Comparison of ENCODE assay signal across 18 cellular contexts in the genomic region with DNA sequence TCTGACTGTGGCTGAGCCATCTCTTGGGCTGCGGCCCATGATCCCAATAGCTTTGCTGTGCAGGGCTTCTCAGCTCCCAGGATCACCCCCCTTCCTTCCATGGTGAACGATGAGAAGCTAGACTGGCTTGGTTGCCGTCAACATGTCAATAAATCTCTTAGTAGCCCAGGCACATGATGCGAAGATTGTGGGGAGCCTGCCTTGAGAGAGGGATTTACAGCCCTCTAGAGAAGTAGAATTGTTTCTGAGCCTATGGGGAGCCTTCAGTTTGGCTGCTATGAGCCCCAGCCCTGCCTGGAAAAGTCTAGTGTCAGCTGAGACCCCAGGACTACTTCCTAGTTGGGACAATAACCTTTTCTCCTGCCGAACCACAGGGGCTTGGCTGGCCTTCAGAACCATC. TPM values are rescaled to one million over a fixed set of nuclear protein-coding genes. Genes with fewer than 3 reads are reported as not detected.
DNase-seq lines count a peak whose midpoint lies in the region; ATAC-seq, FAIRE-seq and TF ChIP-seq lines count a peak whose summit lies in the region.
"Had no signal": no experiment of that assay in that cellular context is flagged by ENCODE, and none has a peak within 500 bp of the region (broad histone marks: within the 10 kb centered on the region; RNA-seq: fewer than 3 reads in every experiment).

No MANE protein-coding gene starts in this region.

- H3K9me3 Mint-ChIP-seq in CD4-positive, alpha-beta T cell: no peaks in the 10 kb centered on the region
- no peaks in the 10 kb centered on the region for H3K9me3 Mint-ChIP-seq in CD8-positive, alpha-beta T cell

- H3K9ac ChIP-seq in K562 (ENCODE audit: insufficient read depth in 1 of 2, low read depth in 2 of 2, low read length in 2 of 2) (no peak overlapping the region), mucosa of rectum (ENCODE audit: low read depth in 1 of 2, low read length in 2 of 2) (no peak overlapping the region)

- no peak overlapping the region for H2AFZ ChIP-seq in K562 (ENCODE audit: low read depth, low read length)

- no peak for ATAC-seq in CD4-positive, alpha-beta T cell (ENCODE audit: poor library complexity)
- ATAC-seq in K562: no peak
- no peak for ATAC-seq in CD8-positive, alpha-beta T cell

- TF ChIP-seq POLR2A in K562 (conservative IDR thresholded peaks at IDR 0.05) (no peak), transverse colon (IDR thresholded peaks at IDR 0.05) (no peak)

- in situ Hi-C loops in K562 (cut with MboI) (no loop called here), transverse colon (cut with MboI; ENCODE audit: low pct_ligation_motif_present in 1 of 4, low pct_unique_long_range_greater_than_20kb in 1 of 4, low sequenced_read_pairs in 3 of 4) (no loop called here)

- H3K36me3 Mint-ChIP-seq in CD4-positive, alpha-beta T cell (ENCODE audit: low read depth): peaks cover 25% of the 10 kb centered on the region
- H3K36me3 Mint-ChIP-seq in CD8-positive, alpha-beta T cell: peaks cover 13% of the 10 kb centered on the region

- H3K4me1 ChIP-seq in K562 (replicated peaks in 1 of 2; ENCODE audit: control insufficient read depth in 2 of 2, insufficient read depth in 2 of 2, low read length in 2 of 2) (peaks cover 8 to 22% of the 10 kb centered on the region in 2 experiments; a peak in 3 of 5 replicates), mucosa of rectum (ENCODE audit: control insufficient read depth in 2 of 2, insufficient read depth in 2 of 2, low read length in 2 of 2) (peaks cover 57 to 63% of the 10 kb centered on the region in 2 donors), transverse colon (peaks cover 30 to 68% (median 58%) of the 10 kb centered on the region in 4 donors)
- H3K4me1 ChIP-seq in CD8-positive, alpha-beta T cell (ENCODE audit: insufficient read depth, low read length): peaks cover 20% of the 10 kb centered on the region

- H3K9me3 ChIP-seq in CD4-positive, alpha-beta T cell (ENCODE audit: control insufficient read depth, low read length): no peaks in the 10 kb centered on the region
- H3K9me3 ChIP-seq in K562 (replicated peaks; ENCODE audit: control insufficient read depth, insufficient read depth, low read depth, low read length) (no peaks in the 10 kb centered on the region), mucosa of rectum (ENCODE audit: control insufficient read depth in 2 of 2, low read length in 2 of 2) (no peaks in the 10 kb centered on the region), transverse colon (no peaks in the 10 kb centered on the region)
- H3K9me3 ChIP-seq in CD8-positive, alpha-beta T cell (ENCODE audit: low read length): no peaks in the 10 kb centered on the region

- intact Hi-C loops in CD4-positive, alpha-beta T cell (cut with DNase I, micrococcal nuclease): loop anchor here (10.0 kb wide), 2 partner anchors 448 to 528 kb away; a partner anchor contains a TSS
- intact Hi-C loops in K562 (cut with micrococcal nuclease) (no loop called here), transverse colon (cut with DNase I; ENCODE audit: low total_unique reads) (no loop called here)
- intact Hi-C loops in CD8-positive, alpha-beta T cell (cut with DNase I, micrococcal nuclease): loop anchor here in 1 of 2 experiments (10.0 kb wide), 2 partner anchors 528 to 888 kb away; a partner anchor contains a TSS

- TF ChIP-seq EP300 in K562 (IDR thresholded peaks at IDR 0.05; ENCODE audit: low read length): no peak
- no peak for TF ChIP-seq EP300 in transverse colon (IDR thresholded peaks at IDR 0.05; ENCODE audit: low read depth)

- peak overlapping the region; percentile 15 for H3K4me3 Mint-ChIP-seq in CD4-positive, alpha-beta T cell
- no peak overlapping the region for H3K4me3 Mint-ChIP-seq in CD8-positive, alpha-beta T cell
- H3K4me3 Mint-ChIP-seq: CD14-positive monocyte had no signal

- no peaks in the 10 kb centered on the region for H4K20me1 ChIP-seq in K562 (replicated peaks; ENCODE audit: control insufficient read depth, insufficient read depth, low read length)

- TF ChIP-seq CTCF in CD4-positive, alpha-beta T cell (IDR thresholded peaks at IDR 0.05): no peak
- TF ChIP-seq CTCF in K562 (IDR thresholded peaks at IDR 0.05 in 2 of 3, conservative IDR thresholded peaks at IDR 0.05 in 1 of 3; ENCODE audit: insufficient read depth in 2 of 3, low read depth in 1 of 3, low read length in 3 of 3) (no peak), transverse colon (IDR thresholded peaks at IDR 0.05) (no peak)
- no peak for TF ChIP-seq CTCF in CD8-positive, alpha-beta T cell (IDR thresholded peaks at IDR 0.05)

- H3K27me3 Mint-ChIP-seq in CD4-positive, alpha-beta T cell: no peaks in the 10 kb centered on the region
- no peaks in the 10 kb centered on the region for H3K27me3 Mint-ChIP-seq in CD8-positive, alpha-beta T cell (ENCODE audit: low read depth)

- POLR2A ChIA-PET in CD4-positive, alpha-beta T cell (lab: Charles Lee): interaction anchor here (2.2 kb wide), 1 partner anchor 39 kb away, joined by 14 read pairs; no protein-coding TSS in a partner anchor
- POLR2A ChIA-PET in K562 (lab: Yijun Ruan, JAX): interaction anchor here (0.5 to 1.8 kb wide), 4 partner anchors 14 to 837 kb away, joined by 3 to 6 read pairs (median 4); no protein-coding TSS in a partner anchor
- POLR2A ChIA-PET in CD8-positive, alpha-beta T cell (lab: Charles Lee): interaction anchor here (0.7 to 1.1 kb wide), 4 partner anchors 38 to 523 kb away, joined by 3 to 5 read pairs (median 4); a partner anchor contains a TSS

- no TSS peak for BruUV-seq in K562 (replicated peaks; lab: Mats Ljungman, UMichigan)

- CTCF ChIA-PET in CD4-positive, alpha-beta T cell (lab: Charles Lee): interaction anchor here (0.7 to 2.5 kb wide), 5 partner anchors 19 to 50 kb away, joined by 3 to 10 read pairs (median 7); a partner anchor contains a TSS
- CTCF ChIA-PET in K562 (lab: Yijun Ruan, JAX; ENCODE audit: low intra/inter-chr PET ratio): no interaction called here
- CTCF ChIA-PET in CD8-positive, alpha-beta T cell (lab: Charles Lee): interaction anchor here (0.6 to 2.8 kb wide), 3 partner anchors 24 to 50 kb away, joined by 3 to 17 read pairs (median 14); a partner anchor contains a TSS

- peaks cover 21% of the 10 kb centered on the region for H3K79me2 ChIP-seq in K562 (ENCODE audit: control insufficient read depth, insufficient read depth, low read length)

- no peaks in the 10 kb centered on the region for H3K27me3 ChIP-seq in CD4-positive, alpha-beta T cell (ENCODE audit: control insufficient read depth, insufficient read depth, low read length)
- H3K27me3 ChIP-seq in K562 (ENCODE audit: control insufficient read depth in 2 of 2, insufficient read depth in 2 of 2, low read length in 2 of 2) (no peaks in the 10 kb centered on the region), mucosa of rectum (ENCODE audit: control insufficient read depth in 2 of 2, insufficient read depth in 2 of 2, low read length in 2 of 2) (no peaks in the 10 kb centered on the region), transverse colon (no peaks in the 10 kb centered on the region)
- no peaks in the 10 kb centered on the region for H3K27me3 ChIP-seq in CD8-positive, alpha-beta T cell (ENCODE audit: insufficient read depth, low read length)

- no peak for FAIRE-seq in K562 (lab: Jason Lieb, UNC)
- FAIRE-seq: GM18507 had no signal

- H3K4me3 ChIP-seq in K562 (no peak overlapping the region), mucosa of rectum (ENCODE audit: low read length in 2 of 2) (no peak overlapping the region), transverse colon (no peak overlapping the region)
- no peak overlapping the region for H3K4me3 ChIP-seq in CD8-positive, alpha-beta T cell (ENCODE audit: low read depth, low read length)

- 39% methylated on average over 5 of the region's 5 CpGs for WGBS in K562 (ENCODE audit: insufficient coverage, low coverage, missing lambda C conversion rate)
- WGBS in transverse colon (ENCODE audit: low coverage in 1 of 2), 2 donors: 87 to 90% methylated on average over 4 to 5 of the region's 5 CpGs

- peaks cover 35% of the 10 kb centered on the region for H3K4me1 Mint-ChIP-seq in CD4-positive, alpha-beta T cell (ENCODE audit: low read depth)
- H3K4me1 Mint-ChIP-seq in CD8-positive, alpha-beta T cell (ENCODE audit: low read depth): peaks cover 34% of the 10 kb centered on the region

- H3K4me2 ChIP-seq in K562 (ENCODE audit: insufficient read depth, low read length): no peak overlapping the region

- H3K27ac Mint-ChIP-seq in CD4-positive, alpha-beta T cell: no peak overlapping the region
- no peak overlapping the region for H3K27ac Mint-ChIP-seq in CD8-positive, alpha-beta T cell
- H3K27ac Mint-ChIP-seq: CD14-positive monocyte had no signal

- H3K9me1 ChIP-seq in K562 (ENCODE audit: control insufficient read depth, insufficient read depth, low read length): no peaks in the 10 kb centered on the region

- no peak for TF ChIP-seq RAD21 in K562 (CRISPR knock-in tag; conservative IDR thresholded peaks at IDR 0.05 in 1 of 2, IDR thresholded peaks at IDR 0.05 in 1 of 2)

- no peak overlapping the region for H3K27ac ChIP-seq in CD4-positive, alpha-beta T cell (ENCODE audit: low read depth, low read length)
- H3K27ac ChIP-seq in K562 (ENCODE audit: extremely low read depth, low read depth, low read length) (no peak overlapping the region), mucosa of rectum (ENCODE audit: low read depth in 2 of 2, low read length in 2 of 2) (peak overlapping the region; percentile 18 to 32), transverse colon (peak overlapping the region in 3 of 4 donors; percentile 92 to 96 (median 95))
- H3K27ac ChIP-seq in CD8-positive, alpha-beta T cell (ENCODE audit: low read depth, low read length): no peak overlapping the region
- H3K27ac ChIP-seq: HL-60 had no signal

- DNase-seq in CD4-positive, alpha-beta T cell: no peak
- DNase-seq in K562 (ENCODE audit: extremely low read depth in 1 of 4, low spot score in 3 of 4) (no peak), transverse colon (no peak), NCI-H1436 treated with DMSO at 0.1 percent for 48 hours (lab: John Stamatoyannopoulos, UW) (no peak), Ammon's horn (ENCODE audit: low spot score) (no peak)
- no peak for DNase-seq in CD8-positive, alpha-beta T cell
- DNase-seq: Calu3, DMS 273 treated with DMSO at 0.1 percent for 48 hours, HCEC 1CT, KBM-7 had no signal

- H3K36me3 ChIP-seq in K562 (ENCODE audit: control insufficient read depth, insufficient read depth, low read length): peaks cover 19% of the 10 kb centered on the region
- H3K36me3 ChIP-seq in mucosa of rectum (ENCODE audit: control insufficient read depth in 2 of 2, insufficient read depth in 2 of 2, low read length in 2 of 2): peaks cover 11 to 18% of the 10 kb centered on the region in 2 donors
- peaks cover 0 to 5% (median 0%) of the 10 kb centered on the region in 4 donors for H3K36me3 ChIP-seq in transverse colon
- H3K36me3 ChIP-seq in CD8-positive, alpha-beta T cell (ENCODE audit: insufficient read depth, low read length): no peaks in the 10 kb centered on the region

RNA-seq across cellular contexts. Expression of a gene that starts 3.3 kb away (rescaled TPM):
- 100 to 1,000 TPM; 157 to 163 TPM for total RNA-seq in CD4-positive, alpha-beta T cell
- 79.7 and 138 TPM in 2 replicates for total RNA-seq in K562 (2011; cell fraction: chromatin; rRNA removed; ENCODE audit: low replicate concordance)
- 114 and 122 TPM in 2 replicates for total RNA-seq in K562 (2011; cell fraction: nucleolus; rRNA removed)
- total RNA-seq in K562 (2011; cell fraction: nucleoplasm; rRNA removed): 128 and 181 TPM in 2 replicates
- total RNA-seq in K562 (2014; rRNA removed) (46.9 and 75.3 TPM in 2 replicates), K562 (2014; rRNA removed; fragmentation: Illumina TruSeq; extraction: Trizol) (27.3 and 31.5 TPM in 2 replicates), K562 (2015; rRNA removed; fragmentation: Illumina TruSeq; extraction: Trizol) (49.2 and 53.0 TPM in 2 replicates), K562 (2021) (75.1 and 79.9 TPM in 2 replicates), transverse colon (100 to 1,000 TPM in 2 of 4 donors, 10 to 100 TPM in 2; 88.3 to 321 (median 108) TPM)
- polyA plus RNA-seq in K562 (2011; rRNA removed) (14.6 and 42.1 TPM in 2 replicates), K562 (2014; fragmentation: Illumina TruSeq; extraction: Trizol) (105 and 108 TPM in 2 replicates), K562 (2014; fragmentation: Nextera tagmentation; extraction: Ambion mirVana) (10 to 100 TPM; 33.7 to 68.4 TPM), K562 (2014; rRNA removed) (30.9 and 35.4 TPM in 2 replicates)
- 37.1 and 63.7 TPM in 2 replicates for polyA plus RNA-seq in K562 (2011; cell fraction: cytosol; rRNA removed)
- 67.5 and 112 TPM in 2 replicates for polyA plus RNA-seq in K562 (2011; cell fraction: nucleus; rRNA removed)
- polyA plus RNA-seq in K562 (2012): 68.0 and 94.6 TPM in 2 replicates
- polyA minus RNA-seq in K562 (2011; rRNA and poly(A)+ RNA removed): 19.1 and 23.9 TPM in 2 replicates
- 36.1 and 43.0 TPM in 2 replicates for polyA minus RNA-seq in K562 (2011; cell fraction: cytosol; rRNA and poly(A)+ RNA removed)
- polyA minus RNA-seq in K562 (2011; cell fraction: nucleus; rRNA and poly(A)+ RNA removed): 31.5 and 46.7 TPM in 2 replicates
- total RNA-seq in CD8-positive, alpha-beta T cell: 100 to 1,000 TPM; 213 to 230 TPM

RNA-seq across cellular contexts. Expression of a gene that starts 4.6 kb away (rescaled TPM):
- 10 to 100 TPM; 13.2 to 15.7 TPM for total RNA-seq in CD4-positive, alpha-beta T cell
- total RNA-seq in K562 (2011; cell fraction: chromatin; rRNA removed; ENCODE audit: low replicate concordance): 7.3 and 11.0 TPM in 2 replicates
- 11.7 and 13.3 TPM in 2 replicates for total RNA-seq in K562 (2011; cell fraction: nucleolus; rRNA removed)
- total RNA-seq in K562 (2011; cell fraction: nucleoplasm; rRNA removed): 9.9 and 11.7 TPM in 2 replicates
- total RNA-seq in K562 (2014; rRNA removed) (12.8 and 17.7 TPM in 2 replicates), K562 (2014; rRNA removed; fragmentation: Illumina TruSeq; extraction: Trizol) (31.6 and 33.8 TPM in 2 replicates), K562 (2015; rRNA removed; fragmentation: Illumina TruSeq; extraction: Trizol) (32.4 and 35.8 TPM in 2 replicates), K562 (2021) (36.9 and 43.4 TPM in 2 replicates), transverse colon (100 to 1,000 TPM in 1 of 4 donors, 10 to 100 TPM in 3; 74.5 to 122 (median 84.9) TPM)
- polyA plus RNA-seq in K562 (2011; rRNA removed) (51.6 and 64.0 TPM in 2 replicates), K562 (2014; fragmentation: Illumina TruSeq; extraction: Trizol) (49.7 and 53.9 TPM in 2 replicates), K562 (2014; fragmentation: Nextera tagmentation; extraction: Ambion mirVana) (10 to 100 TPM; 15.2 to 20.3 TPM), K562 (2014; rRNA removed) (62.3 and 62.5 TPM in 2 replicates)
- polyA plus RNA-seq in K562 (2011; cell fraction: cytosol; rRNA removed): 71.4 and 85.4 TPM in 2 replicates
- polyA plus RNA-seq in K562 (2011; cell fraction: nucleus; rRNA removed): 36.6 and 45.8 TPM in 2 replicates
- polyA plus RNA-seq in K562 (2012): 37.1 and 77.0 TPM in 2 replicates
- polyA minus RNA-seq in K562 (2011; rRNA and poly(A)+ RNA removed): 22.7 and 35.5 TPM in 2 replicates
- 13.6 and 15.1 TPM in 2 replicates for polyA minus RNA-seq in K562 (2011; cell fraction: cytosol; rRNA and poly(A)+ RNA removed)
- polyA minus RNA-seq in K562 (2011; cell fraction: nucleus; rRNA and poly(A)+ RNA removed): 10.0 and 11.1 TPM in 2 replicates
- 10 to 100 TPM; 25.0 to 27.6 TPM for total RNA-seq in CD8-positive, alpha-beta T cell

RNA-seq across cellular contexts. Expression of a gene that starts 34.5 kb away (rescaled TPM):
- under 1 TPM in 1 of 2 experiments, not detected in 1; 0.36 TPM for total RNA-seq in CD4-positive, alpha-beta T cell
- total RNA-seq in K562 (2011; cell fraction: chromatin; rRNA removed; ENCODE audit: low replicate concordance): not detected in 2 replicates
- 0.39 and 0.50 TPM in 2 replicates for total RNA-seq in K562 (2011; cell fraction: nucleolus; rRNA removed)
- total RNA-seq in K562 (2011; cell fraction: nucleoplasm; rRNA removed): 0.44 TPM in 1 of 2 replicates, not detected in the other
- 0.05 TPM in 1 of 2 replicates, not detected in the other for total RNA-seq in K562 (2014; rRNA removed)
- total RNA-seq in K562 (2014; rRNA removed; fragmentation: Illumina TruSeq; extraction: Trizol): 0.04 and 0.22 TPM in 2 replicates
- not detected in 2 replicates for total RNA-seq in K562 (2015; rRNA removed; fragmentation: Illumina TruSeq; extraction: Trizol)
- total RNA-seq in K562 (2021): 0.20 TPM in 1 of 2 replicates, not detected in the other
- polyA plus RNA-seq in K562 (2011; rRNA removed): not detected in 2 replicates
- polyA plus RNA-seq in K562 (2011; cell fraction: cytosol; rRNA removed): 0.03 TPM in 1 of 2 replicates, not detected in the other
- 0.04 and 0.11 TPM in 2 replicates for polyA plus RNA-seq in K562 (2011; cell fraction: nucleus; rRNA removed)
- polyA plus RNA-seq in K562 (2012): 0.22 and 0.31 TPM in 2 replicates
- polyA plus RNA-seq in K562 (2014; fragmentation: Illumina TruSeq; extraction: Trizol): 0.04 TPM in 1 of 2 replicates, not detected in the other
- polyA plus RNA-seq in K562 (2014; fragmentation: Nextera tagmentation; extraction: Ambion mirVana): not detected
- polyA plus RNA-seq in K562 (2014; rRNA removed): not detected in 2 replicates
- polyA minus RNA-seq in K562 (2011; rRNA and poly(A)+ RNA removed): 0.06 TPM in 1 of 2 replicates, not detected in the other
- polyA minus RNA-seq in K562 (2011; cell fraction: cytosol; rRNA and poly(A)+ RNA removed): not detected in 2 replicates
- 0.11 and 0.67 TPM in 2 replicates for polyA minus RNA-seq in K562 (2011; cell fraction: nucleus; rRNA and poly(A)+ RNA removed)
- under 1 TPM in 1 of 4 donors, not detected in 3; 0.14 TPM for total RNA-seq in transverse colon
- under 1 TPM in 1 of 2 experiments, not detected in 1; 0.31 TPM for total RNA-seq in CD8-positive, alpha-beta T cell
- total RNA-seq: A172, Daoy, H4 had no signal
- polyA plus RNA-seq: BJ had no signal

RNA-seq across cellular contexts. Expression of a gene that starts 49.7 kb away (rescaled TPM):
- 100 to 1,000 TPM in 1 of 2 experiments, 10 to 100 TPM in 1; 94.8 to 107 TPM for total RNA-seq in CD4-positive, alpha-beta T cell
- total RNA-seq in K562 (2011; cell fraction: chromatin; rRNA removed; ENCODE audit: low replicate concordance): 34.4 and 53.1 TPM in 2 replicates
- total RNA-seq in K562 (2011; cell fraction: nucleolus; rRNA removed): 52.6 and 58.5 TPM in 2 replicates
- total RNA-seq in K562 (2011; cell fraction: nucleoplasm; rRNA removed): 50.7 and 61.6 TPM in 2 replicates
- total RNA-seq in K562 (2014; rRNA removed) (11.1 and 17.5 TPM in 2 replicates), K562 (2014; rRNA removed; fragmentation: Illumina TruSeq; extraction: Trizol) (14.3 and 15.3 TPM in 2 replicates), K562 (2015; rRNA removed; fragmentation: Illumina TruSeq; extraction: Trizol) (16.4 and 17.5 TPM in 2 replicates), K562 (2021) (20.4 and 23.9 TPM in 2 replicates), transverse colon (10 to 100 TPM in 3 of 4 donors, 1 to 10 TPM in 1; 5.6 to 64.7 (median 38.4) TPM)
- polyA plus RNA-seq in K562 (2011; rRNA removed) (18.2 and 20.2 TPM in 2 replicates), K562 (2014; fragmentation: Illumina TruSeq; extraction: Trizol) (14.6 and 15.7 TPM in 2 replicates), K562 (2014; fragmentation: Nextera tagmentation; extraction: Ambion mirVana) (10 to 100 TPM; 16.4 to 25.2 TPM), K562 (2014; rRNA removed) (20.4 and 23.1 TPM in 2 replicates)
- polyA plus RNA-seq in K562 (2011; cell fraction: cytosol; rRNA removed): 35.0 and 82.1 TPM in 2 replicates
- polyA plus RNA-seq in K562 (2011; cell fraction: nucleus; rRNA removed): 19.4 and 23.5 TPM in 2 replicates
- polyA plus RNA-seq in K562 (2012): 13.0 and 20.4 TPM in 2 replicates
- polyA minus RNA-seq in K562 (2011; rRNA and poly(A)+ RNA removed): 23.2 and 26.3 TPM in 2 replicates
- polyA minus RNA-seq in K562 (2011; cell fraction: cytosol; rRNA and poly(A)+ RNA removed): 15.1 and 22.5 TPM in 2 replicates
- 19.5 and 28.4 TPM in 2 replicates for polyA minus RNA-seq in K562 (2011; cell fraction: nucleus; rRNA and poly(A)+ RNA removed)
- 100 to 1,000 TPM; 111 to 116 TPM for total RNA-seq in CD8-positive, alpha-beta T cell

RNA-seq across cellular contexts. Expression of a gene that starts 56.9 kb away (rescaled TPM):
- total RNA-seq in CD4-positive, alpha-beta T cell: not detected
- total RNA-seq in K562 (2011; cell fraction: chromatin; rRNA removed; ENCODE audit: low replicate concordance): not detected in 2 replicates
- not detected in 2 replicates for total RNA-seq in K562 (2011; cell fraction: nucleolus; rRNA removed)
- not detected in 2 replicates for total RNA-seq in K562 (2011; cell fraction: nucleoplasm; rRNA removed)
- not detected in 2 replicates for total RNA-seq in K562 (2014; rRNA removed)
- not detected in 2 replicates for total RNA-seq in K562 (2014; rRNA removed; fragmentation: Illumina TruSeq; extraction: Trizol)
- not detected in 2 replicates for total RNA-seq in K562 (2015; rRNA removed; fragmentation: Illumina TruSeq; extraction: Trizol)
- total RNA-seq in K562 (2021): not detected in 2 replicates
- not detected in 2 replicates for polyA plus RNA-seq in K562 (2011; rRNA removed)
- not detected in 2 replicates for polyA plus RNA-seq in K562 (2011; cell fraction: cytosol; rRNA removed)
- polyA plus RNA-seq in K562 (2011; cell fraction: nucleus; rRNA removed): not detected in 2 replicates
- not detected in 2 replicates for polyA plus RNA-seq in K562 (2012)
- not detected in 2 replicates for polyA plus RNA-seq in K562 (2014; fragmentation: Illumina TruSeq; extraction: Trizol)
- polyA plus RNA-seq in K562 (2014; fragmentation: Nextera tagmentation; extraction: Ambion mirVana): not detected
- polyA plus RNA-seq in K562 (2014; rRNA removed): not detected in 2 replicates
- polyA minus RNA-seq in K562 (2011; rRNA and poly(A)+ RNA removed): not detected in 2 replicates
- polyA minus RNA-seq in K562 (2011; cell fraction: cytosol; rRNA and poly(A)+ RNA removed): not detected in 2 replicates
- polyA minus RNA-seq in K562 (2011; cell fraction: nucleus; rRNA and poly(A)+ RNA removed): not detected in 2 replicates
- 100 to 1,000 TPM in 1 of 4 donors, 10 to 100 TPM in 3; 11.0 to 325 (median 38.8) TPM for total RNA-seq in transverse colon
- total RNA-seq in CD8-positive, alpha-beta T cell: not detected
- total RNA-seq: A172, Daoy, H4 had no signal
- polyA plus RNA-seq: BJ, CD14-positive monocyte had no signal

Comparison
In these comparisons a context has a peak if more than half of its experiments do, and no peak if none do; other contexts are left out.
1. H3K27ac ChIP-seq: peak in mucosa of rectum (2 of 2) and transverse colon (3 of 4); none in CD4-positive, alpha-beta T cell (single experiment), K562 (single experiment) and CD8-positive, alpha-beta T cell (single experiment).
2. intact Hi-C loops: an anchor here in CD4-positive, alpha-beta T cell (10.0 kb wide); none called in K562 and transverse colon.